ENCODE assay signal across 9 cellular contexts in genomic region chr1:92298573-92299476, GRCh38. TPM values are rescaled to one million over a fixed set of nuclear protein-coding genes. Genes with fewer than 3 reads are reported as not detected.
DNase-seq lines count a peak whose midpoint lies in the region; ATAC-seq, FAIRE-seq and TF ChIP-seq lines count a peak whose summit lies in the region.
"Had no signal": no experiment of that assay in that cellular context is flagged by ENCODE, and none has a peak within 500 bp of the region (broad histone marks: within the 10 kb centered on the region; RNA-seq: fewer than 3 reads in every experiment).

GLMN (minus strand) TSS chr1:92298987; CDS start chr1:92297999, 988 bp downstream.
RPAP2 (plus strand) TSS chr1:92299059; CDS start chr1:92299074, 15 bp downstream.

- H3K4me3 ChIP-seq in AG04450 (ENCODE audit: low read depth, low read length) = peak within 1 kb of the TSS; percentile 83
- H3K4me3 ChIP-seq in WI38 (ENCODE audit: low read depth, low read length) = peak within 1 kb of the TSS; percentile 76
- peak within 1 kb of the TSS; percentile 76 for H3K4me3 ChIP-seq in bronchial epithelial cell (ENCODE audit: low read depth, low read length)

- POLR2A ChIA-PET in AG04450 (lab: Yijun Ruan, JAX) = no interaction called here

- H3K9me3 ChIP-seq in AG04450 (ENCODE audit: control insufficient read depth, insufficient read depth, low read length) = no peaks in the 10 kb centered on the region; the same call in 1 of the 2 replicates

- H3K27me3 ChIP-seq in AG04450 (ENCODE audit: control insufficient read depth, insufficient read depth, low read length) = no peaks in the 10 kb centered on the region
- no peaks in the 10 kb centered on the region for H3K27me3 ChIP-seq in bronchial epithelial cell (ENCODE audit: control insufficient read depth, insufficient read depth, low read length)

- H3K27ac ChIP-seq in AG04450 (ENCODE audit: low read depth, low read length) = peak within 1 kb of the TSS; percentile 85

- H3K36me3 ChIP-seq in bronchial epithelial cell (ENCODE audit: control insufficient read depth, insufficient read depth, low read length) = peaks cover 2% of the 10 kb centered on the region

- CTCF ChIA-PET in AG04450 (lab: Charles Lee) = interaction anchor here (0.7 to 5.7 kb wide), 7 partner anchors 8 to 500 kb away, joined by 3 to 22 read pairs (median 3); no protein-coding TSS in a partner anchor

- peak; percentile 98 for ATAC-seq in GM18867 (IDR thresholded peaks at IDR 0.05; ENCODE audit: unreplicated experiment)
- ATAC-seq in HG03097 (IDR thresholded peaks at IDR 0.05; ENCODE audit: low FRiP score, unreplicated experiment) = peak; percentile 98

- DNase-seq in AG04450 (ENCODE audit: low read depth, low spot score) = peak; percentile 46
- peak; percentile 74 for DNase-seq in NCI-H2171 (lab: John Stamatoyannopoulos, UW)
- DNase-seq in bronchial epithelial cell (ENCODE audit: low read depth) = peak; percentile 66
- peak; percentile 86 for DNase-seq in iris pigment epithelial cell (ENCODE audit: low read depth)
- DNase-seq in stimulated activated CD4-positive, alpha-beta T cell treated with anti-CD3 and anti-CD28 coated beads, Interleukin-12 subunit alpha, Interleukin-12 subunit beta, amount 100 ng/mL, for 24 hours (ENCODE audit: low read depth in 2 of 2) = peak; percentile 61 to 62

- TF ChIP-seq CTCF in AG04450 (IDR thresholded peaks at IDR 0.05; ENCODE audit: low read depth, low read length) (peak; percentile 13; the same call in 1 of the 2 replicates), WI38 (IDR thresholded peaks at IDR 0.05; ENCODE audit: low read depth, low read length) (no peak), bronchial epithelial cell (IDR thresholded peaks at IDR 0.05; ENCODE audit: insufficient read depth, low read length, severe bottlenecking) (peak; percentile 31)

- no peak for FAIRE-seq in bronchial epithelial cell (lab: Jason Lieb, UNC)
- FAIRE-seq: TTC549 had no signal

RNA-seq across cellular contexts. Expression of gene GLMN, which starts in this region (rescaled TPM):
- polyA plus RNA-seq in AG04450 (2011; rRNA removed) = 6.0 and 10.1 TPM in 2 replicates
- polyA minus RNA-seq in AG04450 (2011; rRNA and poly(A)+ RNA removed) = 1.6 and 3.0 TPM in 2 replicates
- 4.5 and 4.7 TPM in 2 replicates for total RNA-seq in bronchial epithelial cell

RNA-seq across cellular contexts. Expression of gene RPAP2, which starts in this region (rescaled TPM):
- 13.6 and 21.5 TPM in 2 replicates for polyA plus RNA-seq in AG04450 (2011; rRNA removed)
- polyA minus RNA-seq in AG04450 (2011; rRNA and poly(A)+ RNA removed) = 4.6 and 12.2 TPM in 2 replicates
- 4.7 and 5.1 TPM in 2 replicates for total RNA-seq in bronchial epithelial cell

Comparison
In these comparisons a context has a peak if more than half of its experiments do, and no peak if none do; other contexts are left out.
1. Peak in every context shown above with its lines: DNase-seq, ATAC-seq, H3K4me3 ChIP-seq and H3K27ac ChIP-seq.